In genomic region chr3:155007729-155008128, GRCh38 we compare ENCODE assay signal across 21 cellular contexts.
DNase-seq lines count a peak whose midpoint lies in the region; ATAC-seq and TF ChIP-seq lines count a peak whose summit lies in the region.
"Had no signal": no experiment of that assay in that cellular context is flagged by ENCODE, and none has a peak within 500 bp of the region (broad histone marks: within the 10 kb centered on the region; RNA-seq: fewer than 3 reads in every experiment).

No MANE protein-coding gene starts in this region.

- H3K9me3 ChIP-seq in esophagus muscularis mucosa: no peaks in the 10 kb centered on the region
- H3K9me3 ChIP-seq: HAP-1 had no signal

- no peak for TF ChIP-seq EP300 in esophagus muscularis mucosa (IDR thresholded peaks at IDR 0.05)

- H3K36me3 ChIP-seq in esophagus muscularis mucosa: no peaks in the 10 kb centered on the region
- H3K36me3 ChIP-seq: HAP-1 had no signal

- H3K27ac Mint-ChIP-seq in HFFc6 (no peak overlapping the region), chondrocyte (ENCODE audit: unreplicated experiment) (no peak overlapping the region)
- H3K27ac Mint-ChIP-seq: GM23338 had no signal

- no peaks in the 10 kb centered on the region for H3K4me1 ChIP-seq in esophagus muscularis mucosa
- H3K4me1 ChIP-seq: HAP-1 had no signal

- no peaks in the 10 kb centered on the region for H3K36me3 Mint-ChIP-seq in HFFc6 (ENCODE audit: low read depth)
- H3K36me3 Mint-ChIP-seq in chondrocyte (ENCODE audit: low read depth): peaks cover 1% of the 10 kb centered on the region
- H3K36me3 Mint-ChIP-seq: CD4-positive, CD25-positive, alpha-beta regulatory T cell had no signal

- H3K27me3 ChIP-seq in esophagus muscularis mucosa: no peaks in the 10 kb centered on the region

- H3K27me3 Mint-ChIP-seq in HFFc6 (ENCODE audit: insufficient read depth): peaks cover 5% of the 10 kb centered on the region
- no peaks in the 10 kb centered on the region for H3K27me3 Mint-ChIP-seq in chondrocyte (ENCODE audit: low read depth)
- H3K27me3 Mint-ChIP-seq: CD4-positive, CD25-positive, alpha-beta regulatory T cell had no signal

- DNase-seq in NCI-H2029 treated with DMSO at 0.1 percent for 48 hours (lab: John Stamatoyannopoulos, UW) (peak; percentile 19), NCI-H524 treated with DMSO at 0.1 percent for 48 hours (lab: John Stamatoyannopoulos, UW) (peak; percentile 48), esophagus muscularis mucosa (ENCODE audit: extremely low spot score) (peak; percentile 14), retinal pigment epithelial cell (ENCODE audit: low read depth) (peak; percentile 54), HFFc6 (no peak), chondrocyte (ENCODE audit: low spot score) (no peak)
- DNase-seq: CD4-positive, CD25-positive, alpha-beta regulatory T cell; DND-41; IMR-90; NCI-H1092 treated with DMSO at 0.1 percent for 48 hours; NCI-H1694 treated with DMSO at 0.1 percent for 48 hours; NCI-H2107; NCI-H2227 treated with DMSO at 0.1 percent for 48 hours; NCI-H510A; NCI-H774; OCI-M1 had no signal

- H3K27ac ChIP-seq in esophagus muscularis mucosa (replicated peaks in 1 of 4): no peak overlapping the region
- H3K27ac ChIP-seq: KMS-11 had no signal

- H3K4me1 Mint-ChIP-seq in HFFc6 (ENCODE audit: low read depth) (peaks cover 6% of the 10 kb centered on the region), chondrocyte (ENCODE audit: low read depth) (no peaks in the 10 kb centered on the region)

- ATAC-seq in HG03139 (IDR thresholded peaks at IDR 0.05; ENCODE audit: unreplicated experiment): no peak
- ATAC-seq: GM23338, Right ventricle myocardium inferior had no signal

- no peak for TF ChIP-seq POLR2A in esophagus muscularis mucosa (IDR thresholded peaks at IDR 0.05; ENCODE audit: low read depth)

- H3K4me3 ChIP-seq in esophagus muscularis mucosa: no peak overlapping the region
- no peak overlapping the region for H3K4me3 ChIP-seq in retinal pigment epithelial cell (ENCODE audit: low read length)
- H3K4me3 ChIP-seq: GM23338, HAP-1 had no signal

- no peak overlapping the region for H3K4me3 Mint-ChIP-seq in HFFc6
- H3K4me3 Mint-ChIP-seq in chondrocyte (ENCODE audit: unreplicated experiment): no peak overlapping the region
- H3K4me3 Mint-ChIP-seq: CD4-positive, CD25-positive, alpha-beta regulatory T cell; GM23338 had no signal

- H3K9me3 Mint-ChIP-seq in HFFc6 (no peaks in the 10 kb centered on the region), chondrocyte (ENCODE audit: low read depth) (no peaks in the 10 kb centered on the region)

- WGBS in esophagus muscularis mucosa: 65% methylated on average over 3 of the region's 3 CpGs

- no peak for TF ChIP-seq CTCF in esophagus muscularis mucosa (IDR thresholded peaks at IDR 0.05)
- no peak for TF ChIP-seq CTCF in retinal pigment epithelial cell (conservative IDR thresholded peaks at IDR 0.05; ENCODE audit: low read depth, low read length)
- no peak for TF ChIP-seq CTCF in HFFc6 (IDR thresholded peaks at IDR 0.05)
- TF ChIP-seq CTCF in chondrocyte (IDR thresholded peaks at IDR 0.05): no peak

- intact Hi-C loops in esophagus muscularis mucosa (cut with DNase I): no loop called here

Comparison
In these comparisons a context has a peak if more than half of its experiments do, and no peak if none do; other contexts are left out.
1. DNase-seq: peak in NCI-H2029 treated with DMSO at 0.1 percent for 48 hours (single experiment), NCI-H524 treated with DMSO at 0.1 percent for 48 hours (single experiment), esophagus muscularis mucosa (single experiment) and retinal pigment epithelial cell (single experiment); none in HFFc6 (single experiment) and chondrocyte (single experiment).